1 cellular context compared by ENCODE assay signal in the genomic region with DNA sequence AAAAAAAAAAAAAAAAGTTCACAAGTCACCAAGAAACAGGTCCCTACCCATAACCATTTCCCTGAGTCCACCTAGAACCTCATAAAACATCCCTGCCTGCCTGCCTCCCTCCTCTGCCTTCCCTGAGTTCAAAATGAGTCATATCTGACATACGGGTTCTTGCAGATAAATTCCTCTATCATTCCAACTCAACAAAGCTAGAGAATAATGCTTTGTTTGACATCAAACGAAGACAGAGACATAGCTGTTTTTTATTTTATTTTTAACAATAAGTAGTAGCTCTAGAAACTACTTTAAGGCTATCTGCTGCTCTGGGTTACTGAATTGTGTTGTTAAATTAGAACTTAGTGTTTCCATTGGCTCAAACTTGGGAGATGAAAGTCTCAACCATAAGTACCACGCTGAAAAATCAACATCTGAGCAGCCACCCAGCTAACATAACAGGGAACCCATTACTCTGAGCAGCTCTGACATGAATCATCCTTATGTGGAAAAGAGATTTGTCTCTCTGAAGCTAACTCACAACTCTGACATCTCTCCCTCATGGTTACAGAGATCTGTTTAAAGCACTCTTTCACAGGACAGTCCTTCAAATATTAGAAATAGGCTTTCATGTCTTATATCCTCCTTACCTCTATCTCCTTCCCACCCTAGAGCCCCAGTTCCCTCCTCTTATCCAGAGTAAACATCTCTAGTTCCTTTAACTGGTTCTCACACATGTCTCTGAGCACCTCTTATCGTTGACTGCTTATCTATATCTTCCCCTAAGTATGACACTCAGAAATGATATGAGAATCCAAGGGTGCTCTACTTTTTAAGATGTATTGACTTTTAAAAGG.
TF ChIP-seq lines count a peak whose summit lies in the region.

No MANE protein-coding gene starts in this region.

TF ChIP-seq in SK-N-SH, 30 proteins besides CTCF, POLR2A, EP300 and RAD21 (continued from another document):
- TF ChIP-seq, protein P1, sequence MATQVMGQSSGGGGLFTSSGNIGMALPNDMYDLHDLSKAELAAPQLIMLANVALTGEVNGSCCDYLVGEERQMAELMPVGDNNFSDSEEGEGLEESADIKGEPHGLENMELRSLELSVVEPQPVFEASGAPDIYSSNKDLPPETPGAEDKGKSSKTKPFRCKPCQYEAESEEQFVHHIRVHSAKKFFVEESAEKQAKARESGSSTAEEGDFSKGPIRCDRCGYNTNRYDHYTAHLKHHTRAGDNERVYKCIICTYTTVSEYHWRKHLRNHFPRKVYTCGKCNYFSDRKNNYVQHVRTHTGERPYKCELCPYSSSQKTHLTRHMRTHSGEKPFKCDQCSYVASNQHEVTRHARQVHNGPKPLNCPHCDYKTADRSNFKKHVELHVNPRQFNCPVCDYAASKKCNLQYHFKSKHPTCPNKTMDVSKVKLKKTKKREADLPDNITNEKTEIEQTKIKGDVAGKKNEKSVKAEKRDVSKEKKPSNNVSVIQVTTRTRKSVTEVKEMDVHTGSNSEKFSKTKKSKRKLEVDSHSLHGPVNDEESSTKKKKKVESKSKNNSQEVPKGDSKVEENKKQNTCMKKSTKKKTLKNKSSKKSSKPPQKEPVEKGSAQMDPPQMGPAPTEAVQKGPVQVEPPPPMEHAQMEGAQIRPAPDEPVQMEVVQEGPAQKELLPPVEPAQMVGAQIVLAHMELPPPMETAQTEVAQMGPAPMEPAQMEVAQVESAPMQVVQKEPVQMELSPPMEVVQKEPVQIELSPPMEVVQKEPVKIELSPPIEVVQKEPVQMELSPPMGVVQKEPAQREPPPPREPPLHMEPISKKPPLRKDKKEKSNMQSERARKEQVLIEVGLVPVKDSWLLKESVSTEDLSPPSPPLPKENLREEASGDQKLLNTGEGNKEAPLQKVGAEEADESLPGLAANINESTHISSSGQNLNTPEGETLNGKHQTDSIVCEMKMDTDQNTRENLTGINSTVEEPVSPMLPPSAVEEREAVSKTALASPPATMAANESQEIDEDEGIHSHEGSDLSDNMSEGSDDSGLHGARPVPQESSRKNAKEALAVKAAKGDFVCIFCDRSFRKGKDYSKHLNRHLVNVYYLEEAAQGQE (IDR thresholded peaks at IDR 0.05; ENCODE audit: low read depth, low read length): no peak
- TF ChIP-seq, protein P2, sequence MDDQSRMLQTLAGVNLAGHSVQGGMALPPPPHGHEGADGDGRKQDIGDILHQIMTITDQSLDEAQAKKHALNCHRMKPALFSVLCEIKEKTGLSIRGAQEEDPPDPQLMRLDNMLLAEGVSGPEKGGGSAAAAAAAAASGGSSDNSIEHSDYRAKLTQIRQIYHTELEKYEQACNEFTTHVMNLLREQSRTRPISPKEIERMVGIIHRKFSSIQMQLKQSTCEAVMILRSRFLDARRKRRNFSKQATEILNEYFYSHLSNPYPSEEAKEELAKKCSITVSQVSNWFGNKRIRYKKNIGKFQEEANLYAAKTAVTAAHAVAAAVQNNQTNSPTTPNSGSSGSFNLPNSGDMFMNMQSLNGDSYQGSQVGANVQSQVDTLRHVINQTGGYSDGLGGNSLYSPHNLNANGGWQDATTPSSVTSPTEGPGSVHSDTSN (IDR thresholded peaks at IDR 0.05): peak; percentile 68
- TF ChIP-seq CHD2 (IDR thresholded peaks at IDR 0.05; ENCODE audit: low read length, partially characterized antibody): no peak
- TF ChIP-seq, protein P3, sequence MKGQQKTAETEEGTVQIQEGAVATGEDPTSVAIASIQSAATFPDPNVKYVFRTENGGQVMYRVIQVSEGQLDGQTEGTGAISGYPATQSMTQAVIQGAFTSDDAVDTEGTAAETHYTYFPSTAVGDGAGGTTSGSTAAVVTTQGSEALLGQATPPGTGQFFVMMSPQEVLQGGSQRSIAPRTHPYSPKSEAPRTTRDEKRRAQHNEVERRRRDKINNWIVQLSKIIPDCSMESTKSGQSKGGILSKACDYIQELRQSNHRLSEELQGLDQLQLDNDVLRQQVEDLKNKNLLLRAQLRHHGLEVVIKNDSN (IDR thresholded peaks at IDR 0.05; ENCODE audit: borderline replicate concordance, low read depth): no peak
- TF ChIP-seq FOXM1 (IDR thresholded peaks at IDR 0.05; ENCODE audit: low read depth): no peak
- TF ChIP-seq RXRA (IDR thresholded peaks at IDR 0.05; ENCODE audit: borderline replicate concordance, low read depth): no peak
- TF ChIP-seq FOSL2 (IDR thresholded peaks at IDR 0.05; ENCODE audit: borderline replicate concordance, low read depth): peak; percentile 76
- no peak for TF ChIP-seq FOXJ3 (CRISPR knock-in tag; IDR thresholded peaks at IDR 0.05)
- peak; percentile 39; the same call in 1 of the 2 replicates for TF ChIP-seq TCF12 (IDR thresholded peaks at IDR 0.05)
- TF ChIP-seq JUND (IDR thresholded peaks at IDR 0.05): peak; percentile 48
- TF ChIP-seq MEF2A (IDR thresholded peaks at IDR 0.05; ENCODE audit: borderline replicate concordance, low read depth): no peak
- TF ChIP-seq, protein P4, sequence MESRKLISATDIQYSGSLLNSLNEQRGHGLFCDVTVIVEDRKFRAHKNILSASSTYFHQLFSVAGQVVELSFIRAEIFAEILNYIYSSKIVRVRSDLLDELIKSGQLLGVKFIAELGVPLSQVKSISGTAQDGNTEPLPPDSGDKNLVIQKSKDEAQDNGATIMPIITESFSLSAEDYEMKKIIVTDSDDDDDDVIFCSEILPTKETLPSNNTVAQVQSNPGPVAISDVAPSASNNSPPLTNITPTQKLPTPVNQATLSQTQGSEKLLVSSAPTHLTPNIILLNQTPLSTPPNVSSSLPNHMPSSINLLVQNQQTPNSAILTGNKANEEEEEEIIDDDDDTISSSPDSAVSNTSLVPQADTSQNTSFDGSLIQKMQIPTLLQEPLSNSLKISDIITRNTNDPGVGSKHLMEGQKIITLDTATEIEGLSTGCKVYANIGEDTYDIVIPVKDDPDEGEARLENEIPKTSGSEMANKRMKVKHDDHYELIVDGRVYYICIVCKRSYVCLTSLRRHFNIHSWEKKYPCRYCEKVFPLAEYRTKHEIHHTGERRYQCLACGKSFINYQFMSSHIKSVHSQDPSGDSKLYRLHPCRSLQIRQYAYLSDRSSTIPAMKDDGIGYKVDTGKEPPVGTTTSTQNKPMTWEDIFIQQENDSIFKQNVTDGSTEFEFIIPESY (IDR thresholded peaks at IDR 0.05; ENCODE audit: borderline replicate concordance, low read depth): no peak
- TF ChIP-seq RCOR1 (IDR thresholded peaks at IDR 0.05; ENCODE audit: low read length): no peak
